31 cellular contexts compared by ENCODE assay signal in the genomic region with DNA sequence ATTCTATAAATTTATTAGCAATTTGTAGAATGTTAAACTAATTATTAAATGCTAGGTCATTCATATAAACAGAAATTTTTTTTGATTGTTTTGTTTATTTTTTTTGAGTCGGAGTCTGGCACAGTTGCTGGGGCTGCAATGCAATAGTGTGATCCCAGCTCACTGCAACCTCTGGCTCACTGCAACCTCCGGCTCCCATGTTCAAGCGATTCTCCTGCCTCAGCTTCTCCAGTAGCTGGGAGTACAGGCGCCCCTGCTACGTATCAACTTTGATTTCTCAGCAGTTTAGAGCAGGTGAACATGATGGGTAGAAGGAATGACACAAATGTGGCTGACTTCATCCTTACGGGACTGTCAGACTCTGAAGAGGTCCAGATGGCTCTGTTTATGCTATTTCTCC.
"Had no signal": no experiment of that assay in that cellular context is flagged by ENCODE, and none has a peak within 500 bp of the region (broad histone marks: within the 10 kb centered on the region; RNA-seq: fewer than 3 reads in every experiment).

A gene with protein sequence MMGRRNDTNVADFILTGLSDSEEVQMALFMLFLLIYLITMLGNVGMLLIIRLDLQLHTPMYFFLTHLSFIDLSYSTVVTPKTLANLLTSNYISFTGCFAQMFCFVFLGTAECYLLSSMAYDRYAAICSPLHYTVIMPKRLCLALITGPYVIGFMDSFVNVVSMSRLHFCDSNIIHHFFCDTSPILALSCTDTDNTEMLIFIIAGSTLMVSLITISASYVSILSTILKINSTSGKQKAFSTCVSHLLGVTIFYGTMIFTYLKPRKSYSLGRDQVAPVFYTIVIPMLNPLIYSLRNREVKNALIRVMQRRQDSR (plus strand): TSS at position 301 of the 400 bp plus-strand sequence. CDS start 0 bp downstream, at position 301.

- DNase-seq: Karpas-422, MG63, MM.1S, NCI-H1048, NCI-H1092, NCI-H1092 treated with DMSO at 0.1 percent for 48 hours, NCI-H1105, NCI-H1105 treated with DMSO at 0.1 percent for 48 hours, NCI-H1417, NCI-H1417 treated with DMSO at 0.1 percent for 48 hours, NCI-H1436, NCI-H1436 treated with DMSO at 0.1 percent for 48 hours, NCI-H146, NCI-H1694, NCI-H1694 treated with DMSO at 0.1 percent for 48 hours, NCI-H187, NCI-H187 treated with DMSO at 0.1 percent for 48 hours, NCI-H1930, NCI-H2029, NCI-H2029 treated with DMSO at 0.1 percent for 48 hours, NCI-H2081, NCI-H2081 treated with DMSO at 0.1 percent for 48 hours, NCI-H2107, NCI-H2171, NCI-H2171 treated with DMSO at 0.1 percent for 48 hours, NCI-H2227 treated with DMSO at 0.1 percent for 48 hours, NCI-H226, NCI-H345, NCI-H446, NCI-H446 treated with DMSO at 0.1 percent for 48 hours, NCI-H510A had no signal
